ENCODE assay signal across 14 cellular contexts in genomic region chr14:88326352-88327103, GRCh38. TPM values are rescaled to one million over a fixed set of nuclear protein-coding genes. Genes with fewer than 3 reads are reported as not detected.
A peak's percentile ranks its signal among the peaks of the same experiment; 100 is the strongest.
DNase-seq lines count a peak whose midpoint lies in the region; ATAC-seq, FAIRE-seq and TF ChIP-seq lines count a peak whose summit lies in the region.
"Had no signal": no experiment of that assay in that cellular context is flagged by ENCODE, and none has a peak within 500 bp of the region (broad histone marks: within the 10 kb centered on the region; RNA-seq: fewer than 3 reads in every experiment).

No MANE protein-coding gene starts in this region.

- no peak for TF ChIP-seq POLR2A in HepG2 (IDR thresholded peaks at IDR 0.05; ENCODE audit: insufficient read depth in 1 of 2, low read depth in 2 of 2, low read length in 2 of 2)
- no peak for TF ChIP-seq POLR2A in spleen (IDR thresholded peaks at IDR 0.05)

- intact Hi-C loops in HepG2 (cut with micrococcal nuclease; ENCODE audit: unreplicated experiment) (no loop called here), spleen (cut with DNase I; ENCODE audit: low total_unique reads) (no loop called here)

- 8% methylated on average over 23 of the region's 37 CpGs for WGBS in HepG2 (ENCODE audit: low lambda C conversion rate)
- WGBS in spleen, 5 donors = 4 to 9% (median 4%) methylated on average over 24 to 37 of the region's 37 CpGs

- BruUV-seq in HepG2 (replicated peaks; lab: Mats Ljungman, UMichigan) = no TSS peak

- H3K9ac ChIP-seq in HepG2 (ENCODE audit: insufficient read depth, low read depth, low read length) = no peak overlapping the region

- no peak overlapping the region for H2AFZ ChIP-seq in HepG2 (ENCODE audit: low read length)

- TF ChIP-seq EP300 in HepG2 (IDR thresholded peaks at IDR 0.05; ENCODE audit: low read depth in 2 of 2, low read length in 2 of 2) (no peak), HepG2 (CRISPR knock-in tag; IDR thresholded peaks at IDR 0.05; ENCODE audit: borderline replicate concordance) (no peak)

- FAIRE-seq in HepG2 (lab: Jason Lieb, UNC) = no peak
- FAIRE-seq: bronchial epithelial cell had no signal

- no peak for TF ChIP-seq RAD21 in HepG2 (CRISPR knock-in tag; IDR thresholded peaks at IDR 0.05)

- H3K9me3 ChIP-seq in BE2C = peaks cover 3% of the 10 kb centered on the region
- H3K9me3 ChIP-seq in HEK293 (ENCODE audit: control insufficient read depth, insufficient read depth, low read depth, low read length) = no peaks in the 10 kb centered on the region
- H3K9me3 ChIP-seq in HepG2 (ENCODE audit: low read length) = no peaks in the 10 kb centered on the region
- H3K9me3 ChIP-seq in spleen = peaks cover 0 to 7% (median 0%) of the 10 kb centered on the region in 8 donors

- H4K20me1 ChIP-seq in HepG2 (ENCODE audit: insufficient read depth, low read length) = no peaks in the 10 kb centered on the region

- H3K27ac ChIP-seq in HEK293 (ENCODE audit: extremely low read depth, low read depth, low read length) (no peak overlapping the region), coronary artery (no peak overlapping the region), HepG2 (ENCODE audit: extremely low read length, insufficient read depth, low read length) (no peak overlapping the region), spleen (no peak overlapping the region)
- H3K27ac ChIP-seq: HL-60 had no signal

- in situ Hi-C loops in HepG2 (cut with HindIII; ENCODE audit: extremely low pct_ligation_motif_present, low pct_unique_long_range_greater_than_20kb) = no loop called here

- H3K4me1 ChIP-seq in BE2C (no peaks in the 10 kb centered on the region), HEK293 (ENCODE audit: control insufficient read depth, insufficient read depth, low read length) (no peaks in the 10 kb centered on the region), HepG2 (ENCODE audit: insufficient read depth, low read length) (0 out of 2 replicates have a peak, but pooled peaks cover 8% of the 10 kb centered on the region), spleen (peaks cover 0 to 29% (median 19%) of the 10 kb centered on the region in 6 donors)

- H3K36me3 ChIP-seq in BE2C (no peaks in the 10 kb centered on the region), HEK293 (ENCODE audit: control insufficient read depth in 2 of 2, insufficient read depth in 1 of 2, low read length in 2 of 2) (no peaks in the 10 kb centered on the region), HepG2 (replicated peaks in 1 of 2; ENCODE audit: control insufficient read depth in 1 of 2, insufficient read depth in 2 of 2, low read length in 2 of 2) (no peaks in the 10 kb centered on the region), spleen (no peaks in the 10 kb centered on the region)

- peak; percentile 18 for DNase-seq in BE2C
- DNase-seq in coronary artery (ENCODE audit: low spot score) = no peak
- no peak for DNase-seq in HepG2 (ENCODE audit: low spot score)
- no peak for DNase-seq in activated CD8-positive, alpha-beta memory T cell treated with anti-CD3 and anti-CD28 coated beads, Interleukin-2, amount 50 U/mL, for 48 hours
- DNase-seq in spleen = no peak
- DNase-seq in activated naive CD4-positive, alpha-beta T cell treated with anti-CD3 and anti-CD28 coated beads, Interleukin-2, amount 50 U/mL, for 16 hours = no peak
- DNase-seq: activated CD4-positive, alpha-beta T cell treated with anti-CD3 and anti-CD28 coated beads, Interleukin-2, amount 10 ng/mL, durations not matched to agents 24 days and 14 days; activated effector memory CD4-positive, alpha-beta T cell treated with Interleukin-2 at 50 U/mL for 16 hours; natural killer cell; NK-92 treated with Interleukin-12 subunit alpha and Interleukin-12 subunit beta, amount 100 ng/mL, for 24 hours had no signal

- H3K79me2 ChIP-seq in HepG2 (ENCODE audit: insufficient read depth, low read length) = no peaks in the 10 kb centered on the region

- H3K4me3 ChIP-seq in BE2C (ENCODE audit: low read depth, low read length) (peak overlapping the region; percentile 50), HEK293 (ENCODE audit: low read depth, low read length) (peak overlapping the region; percentile 25), coronary artery (peak overlapping the region; percentile 11), HepG2 (replicated peaks in 1 of 3; ENCODE audit: insufficient read depth in 1 of 3, low read depth in 2 of 3, low read length in 3 of 3) (no peak overlapping the region), spleen (peak overlapping the region in 1 of 8 donors; percentile 19)

- CTCF ChIA-PET in HEK293 (lab: Yijun Ruan, JAX) (interaction anchor here (0.7 kb wide), 1 partner anchor 317 kb away, joined by 3 read pairs; no protein-coding TSS in a partner anchor), HepG2 (lab: Yijun Ruan, JAX; ENCODE audit: low intra/inter-chr PET ratio, low total read pairs) (no interaction called here)

- ATAC-seq in HepG2 (peak; percentile 58), HG03095 (IDR thresholded peaks at IDR 0.05; ENCODE audit: unreplicated experiment) (no peak)
- ATAC-seq: natural killer cell had no signal

- no peak overlapping the region; the same call in 1 of the 2 replicates for H3K4me2 ChIP-seq in HepG2 (ENCODE audit: low read depth, low read length)

- POLR2A ChIA-PET in HEK293 (lab: Yijun Ruan, JAX) (interaction anchor here (0.6 kb wide), 1 partner anchor 338 kb away, joined by 4 read pairs; no protein-coding TSS in a partner anchor), HepG2 (lab: Yijun Ruan, JAX) (no interaction called here)

- H3K27me3 ChIP-seq in BE2C (peaks cover 76% of the 10 kb centered on the region), HepG2 (ENCODE audit: control insufficient read depth in 1 of 2, insufficient read depth in 2 of 2, low read length in 2 of 2) (peaks cover 5 to 59% of the 10 kb centered on the region in 2 experiments; a peak in 4 of 5 replicates), spleen (replicated peaks in 1 of 7) (peaks cover 4 to 98% (median 67%) of the 10 kb centered on the region in 7 donors)

- TF ChIP-seq CTCF in BE2C (IDR thresholded peaks at IDR 0.05; ENCODE audit: low read depth, low read length) (no peak), HEK293 (tag by site-specific recombination; IDR thresholded peaks at IDR 0.05) (no peak), coronary artery (IDR thresholded peaks at IDR 0.05) (no peak), HepG2 (CRISPR knock-in tag; IDR thresholded peaks at IDR 0.05) (no peak), spleen (IDR thresholded peaks at IDR 0.05 in 8 of 11, conservative IDR thresholded peaks at IDR 0.05 in 3 of 11) (no peak)

RNA-seq across cellular contexts. Expression of gene KCNK10, which starts 3.5 kb away (rescaled TPM):
- 0.31 TPM for polyA plus RNA-seq in BE2C (2012; ENCODE audit: insufficient read depth, insufficient read length, low read depth)
- total RNA-seq in HepG2 (2016; rRNA removed; fragmentation: Illumina TruSeq; extraction: Trizol) (not detected in 2 replicates), spleen (under 1 TPM in 2 of 7 donors, not detected in 5; 0.09 to 0.13 TPM)
- not detected in 2 replicates for total RNA-seq in HepG2 (2016; cell fraction: cytosol; rRNA removed; fragmentation: Illumina TruSeq; extraction: Trizol; ENCODE audit: low read depth)
- total RNA-seq in HepG2 (2016; cell fraction: insoluble cytoplasmic fraction; rRNA removed; fragmentation: Illumina TruSeq; extraction: Trizol) = not detected in 2 replicates
- total RNA-seq in HepG2 (2016; cell fraction: membrane; rRNA removed; fragmentation: Illumina TruSeq; extraction: Trizol) = not detected in 2 replicates
- not detected in 2 replicates for total RNA-seq in HepG2 (2016; cell fraction: nucleus; rRNA removed; fragmentation: Illumina TruSeq; extraction: Trizol)
- polyA plus RNA-seq in HepG2 (2011; rRNA removed) (not detected in 2 replicates), spleen (under 1 TPM in 2 of 3 donors, not detected in 1; 0.03 to 0.07 TPM)
- not detected in 2 replicates for polyA plus RNA-seq in HepG2 (2011; cell fraction: cytosol; rRNA removed)
- polyA plus RNA-seq in HepG2 (2011; cell fraction: nucleus; rRNA removed) = not detected in 2 replicates
- polyA plus RNA-seq in HepG2 (2012) = not detected in 2 replicates
- not detected in 2 replicates for polyA plus RNA-seq in HepG2 (2016; cell fraction: cytosol; fragmentation: Illumina TruSeq; extraction: Trizol; ENCODE audit: low read depth)
- polyA plus RNA-seq in HepG2 (2016; cell fraction: insoluble cytoplasmic fraction; fragmentation: Illumina TruSeq; extraction: Trizol; ENCODE audit: low read depth) = not detected in 2 replicates
- not detected in 2 replicates for polyA plus RNA-seq in HepG2 (2016; cell fraction: membrane; fragmentation: Illumina TruSeq; extraction: Trizol; ENCODE audit: low read depth)
- not detected in 2 replicates for polyA plus RNA-seq in HepG2 (2016; cell fraction: nucleus; fragmentation: Illumina TruSeq; extraction: Trizol; ENCODE audit: insufficient read depth, low read depth)
- not detected in 2 replicates for polyA minus RNA-seq in HepG2 (2011; rRNA and poly(A)+ RNA removed; ENCODE audit: low replicate concordance)
- not detected in 2 replicates for polyA minus RNA-seq in HepG2 (2011; cell fraction: cytosol; rRNA and poly(A)+ RNA removed)
- not detected in 2 replicates for polyA minus RNA-seq in HepG2 (2011; cell fraction: nucleus; rRNA and poly(A)+ RNA removed)
- total RNA-seq: activated CD4-positive, alpha-beta T cell treated with anti-CD3 and anti-CD28 coated beads, Interleukin-2, amount 10 ng/mL, durations not matched to agents 24 days and 14 days; bronchial epithelial cell; natural killer cell had no signal

RNA-seq across cellular contexts. Expression of gene SPATA7, which starts 58.9 kb away (rescaled TPM):
- polyA plus RNA-seq in BE2C (2012; ENCODE audit: insufficient read depth, insufficient read length, low read depth) = 8.1 TPM
- total RNA-seq in HepG2 (2016; rRNA removed; fragmentation: Illumina TruSeq; extraction: Trizol) = 4.9 and 5.5 TPM in 2 replicates
- 10.3 and 10.7 TPM in 2 replicates for total RNA-seq in HepG2 (2016; cell fraction: cytosol; rRNA removed; fragmentation: Illumina TruSeq; extraction: Trizol; ENCODE audit: low read depth)
- 4.2 and 5.1 TPM in 2 replicates for total RNA-seq in HepG2 (2016; cell fraction: insoluble cytoplasmic fraction; rRNA removed; fragmentation: Illumina TruSeq; extraction: Trizol)
- 7.0 and 9.0 TPM in 2 replicates for total RNA-seq in HepG2 (2016; cell fraction: membrane; rRNA removed; fragmentation: Illumina TruSeq; extraction: Trizol)
- total RNA-seq in HepG2 (2016; cell fraction: nucleus; rRNA removed; fragmentation: Illumina TruSeq; extraction: Trizol) = 7.8 and 10.5 TPM in 2 replicates
- 3.6 and 3.8 TPM in 2 replicates for polyA plus RNA-seq in HepG2 (2011; rRNA removed)
- polyA plus RNA-seq in HepG2 (2011; cell fraction: cytosol; rRNA removed) = 2.2 and 2.8 TPM in 2 replicates
- polyA plus RNA-seq in HepG2 (2011; cell fraction: nucleus; rRNA removed) = 3.0 TPM in 2 replicates
- polyA plus RNA-seq in HepG2 (2012) = 3.0 and 3.5 TPM in 2 replicates
- polyA plus RNA-seq in HepG2 (2016; cell fraction: cytosol; fragmentation: Illumina TruSeq; extraction: Trizol; ENCODE audit: low read depth) = 1.6 TPM in 2 replicates
- polyA plus RNA-seq in HepG2 (2016; cell fraction: insoluble cytoplasmic fraction; fragmentation: Illumina TruSeq; extraction: Trizol; ENCODE audit: low read depth) = 4.8 and 4.9 TPM in 2 replicates
- 2.7 and 3.8 TPM in 2 replicates for polyA plus RNA-seq in HepG2 (2016; cell fraction: membrane; fragmentation: Illumina TruSeq; extraction: Trizol; ENCODE audit: low read depth)
- 6.5 and 6.9 TPM in 2 replicates for polyA plus RNA-seq in HepG2 (2016; cell fraction: nucleus; fragmentation: Illumina TruSeq; extraction: Trizol; ENCODE audit: insufficient read depth, low read depth)
- 2.7 and 3.4 TPM in 2 replicates for polyA minus RNA-seq in HepG2 (2011; rRNA and poly(A)+ RNA removed; ENCODE audit: low replicate concordance)
- polyA minus RNA-seq in HepG2 (2011; cell fraction: cytosol; rRNA and poly(A)+ RNA removed) = 2.5 and 3.5 TPM in 2 replicates
- polyA minus RNA-seq in HepG2 (2011; cell fraction: nucleus; rRNA and poly(A)+ RNA removed) = 18.3 and 18.5 TPM in 2 replicates
- total RNA-seq in spleen = 10 to 100 TPM in 4 of 7 donors, 1 to 10 TPM in 3; 4.9 to 18.7 (median 10.7) TPM
- polyA plus RNA-seq in spleen = 1 to 10 TPM; 2.8 to 5.1 (median 4.1) TPM

Comparison
In these comparisons a context has a peak if more than half of its experiments do, and no peak if none do; other contexts are left out.
1. H3K4me3 ChIP-seq: peak in BE2C (single experiment), HEK293 (single experiment) and coronary artery (single experiment); none in HepG2 (0 of 3).